26 cellular contexts compared by ENCODE assay signal in genomic region chr22:49394116-49394785, GRCh38.
DNase-seq lines count a peak whose midpoint lies in the region; ATAC-seq and FAIRE-seq lines count a peak whose summit lies in the region.
"Had no signal": no experiment of that assay in that cellular context is flagged by ENCODE, and none has a peak within 500 bp of the region (broad histone marks: within the 10 kb centered on the region; RNA-seq: fewer than 3 reads in every experiment).

No MANE protein-coding gene starts in this region.

- no peak for ATAC-seq in left lobe of liver
- no peak for ATAC-seq in HG02759 (IDR thresholded peaks at IDR 0.05; ENCODE audit: unreplicated experiment)
- no peak for ATAC-seq in HG02763 (IDR thresholded peaks at IDR 0.05; ENCODE audit: unreplicated experiment)
- ATAC-seq in GM21515 (IDR thresholded peaks at IDR 0.05; ENCODE audit: unreplicated experiment) = no peak
- ATAC-seq: GM23338, left lung, pancreas had no signal

- no peak for FAIRE-seq in RCC 7860 (lab: Jason Lieb, UNC)
- FAIRE-seq: colon, pancreas had no signal

- DNase-seq in stimulated activated CD4-positive, alpha-beta T cell treated with anti-CD3 and anti-CD28 coated beads, Interleukin-15, amount 100 ng/mL, for 24 hours = peak; percentile 30
- DNase-seq in stimulated activated CD4-positive, alpha-beta T cell treated with anti-CD3 and anti-CD28 coated beads, Interleukin-4, amount 100 ng/mL, for 1 hour = no peak
- peak; percentile 17 for DNase-seq in RCC 7860 (ENCODE audit: low spot score)
- DNase-seq in left lobe of liver (ENCODE audit: low spot score) = peak; percentile 15
- DNase-seq: activated CD4-positive, alpha-beta T cell treated with anti-CD3 and anti-CD28 coated beads, Interleukin-2, amount 50 U/mL, for 1 hour; activated effector memory CD4-positive, alpha-beta T cell treated with anti-CD3 and anti-CD28 coated beads, Interleukin-2, amount 50 U/mL, for 16 hours; activated T-cell treated with anti-CD3 and anti-CD28 coated beads, Interleukin-2, amount 50 U/mL, for 1 hour; DMS 273 treated with DMSO at 0.1 percent for 48 hours; effector CD4-positive, alpha-beta T cell; EL; immature natural killer cell; left lung; mesenchymal stem cell; NCI-H1694; NCI-H446 treated with DMSO at 0.1 percent for 48 hours; NCI-H774; pancreas; stimulated activated CD4-positive, alpha-beta T cell treated with anti-CD3 and anti-CD28 coated beads, Interleukin-1b, Interleukin-23, amount 100 ng/mL, for 48 hours; stomach; T-helper 9 cell; tibial artery had no signal
